ENCODE assay signal across 8 cellular contexts in the genomic region with DNA sequence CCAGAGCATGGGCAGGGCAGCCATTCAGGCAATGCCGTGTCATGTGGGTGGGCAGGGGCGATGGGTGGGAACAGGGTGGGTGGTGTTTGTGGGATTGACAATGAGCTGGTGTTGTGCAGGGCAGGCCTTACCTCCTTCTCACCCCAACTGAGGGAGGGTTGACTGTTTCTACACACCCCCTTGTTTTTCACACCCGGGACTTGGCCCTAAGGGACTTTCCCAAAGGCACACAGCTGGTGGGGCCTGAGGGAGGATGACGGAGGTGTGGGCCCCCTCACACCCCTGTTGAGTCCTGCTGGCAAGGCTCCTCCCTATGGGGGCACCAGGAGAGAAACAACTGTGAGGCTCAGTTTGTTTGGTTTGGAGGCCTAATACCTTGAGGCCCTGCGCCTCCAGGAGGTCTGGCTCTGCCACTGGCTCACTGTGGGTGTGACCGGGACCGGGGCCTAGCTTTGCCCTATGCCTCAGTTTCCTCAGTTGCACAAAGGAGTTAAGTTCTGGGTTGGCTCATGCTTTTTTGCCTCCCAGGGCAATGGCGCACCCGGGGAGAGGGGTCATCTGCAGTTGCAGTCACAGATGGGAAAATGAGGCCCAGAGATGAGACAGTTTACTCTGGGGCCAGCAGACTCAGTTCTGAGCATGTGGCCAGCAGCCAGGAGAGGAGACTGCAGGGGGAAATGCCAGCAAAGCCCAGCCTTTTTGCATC. TPM values are rescaled to one million over a fixed set of nuclear protein-coding genes. Genes with fewer than 3 reads are reported as not detected.
DNase-seq lines count a peak whose midpoint lies in the region; ATAC-seq and TF ChIP-seq lines count a peak whose summit lies in the region.

No MANE protein-coding gene starts in this region.

- H3K79me2 ChIP-seq in OCI-LY3 (ENCODE audit: low read length) = no peaks in the 10 kb centered on the region

- peak overlapping the region; percentile 30 for H3K27ac ChIP-seq in OCI-LY3 (ENCODE audit: low read length)

- peak; percentile 95 for ATAC-seq in stimulated activated naive CD8-positive, alpha-beta T cell treated with anti-CD3 and anti-CD28 coated beads, Interleukin-15, amount 100 ng/mL, for 72 hours

- H4K20me1 ChIP-seq in OCI-LY3 (ENCODE audit: insufficient read depth, low read length) = no peaks in the 10 kb centered on the region

- H3K27me3 Mint-ChIP-seq in stimulated activated naive CD8-positive, alpha-beta T cell treated with anti-CD3 and anti-CD28 coated beads, Interleukin-15, amount 100 ng/mL, for 72 hours = no peaks in the 10 kb centered on the region

- H3K36me3 ChIP-seq in OCI-LY3 (replicated peaks; ENCODE audit: low read depth, low read length) (no peaks in the 10 kb centered on the region), BE2C (no peaks in the 10 kb centered on the region)

- 0 out of 2 replicates have a peak overlapping the region, but pooled peaks have one; percentile 6 for H2AFZ ChIP-seq in OCI-LY3 (ENCODE audit: low read depth, low read length)

- H3K4me3 ChIP-seq in OCI-LY3 (ENCODE audit: low read length) (peak overlapping the region; percentile 27; the same call in 1 of the 2 replicates), BE2C (ENCODE audit: low read depth, low read length) (no peak overlapping the region)

- H3K4me1 ChIP-seq in OCI-LY3 (ENCODE audit: low read length) = peaks cover 46% of the 10 kb centered on the region
- peaks cover 6% of the 10 kb centered on the region for H3K4me1 ChIP-seq in BE2C

- peak; percentile 11 to 15 for DNase-seq in stimulated activated CD4-positive, alpha-beta T cell treated with anti-CD3 and anti-CD28 coated beads, Interleukin-12 subunit alpha, Interleukin-12 subunit beta, amount 100 ng/mL, for 24 hours (ENCODE audit: low read depth in 2 of 2)
- no peak for DNase-seq in stimulated activated CD4-positive, alpha-beta T cell treated with anti-CD3 and anti-CD28 coated beads, Interleukin-2, amount 100 ng/mL, for 48 hours
- peak; percentile 14 for DNase-seq in effector CD4-positive, alpha-beta T cell
- peak; percentile 73 to 80 for DNase-seq in stimulated activated naive CD8-positive, alpha-beta T cell treated with anti-CD3 and anti-CD28 coated beads, Interleukin-15, amount 100 ng/mL, for 72 hours
- DNase-seq in BE2C = no peak
- DNase-seq in NCI-H1417 treated with DMSO at 0.1 percent for 48 hours (lab: John Stamatoyannopoulos, UW) = no peak
- DNase-seq in MV-4-11 (lab: John Stamatoyannopoulos, UW) = no peak

- H3K27ac Mint-ChIP-seq in stimulated activated naive CD8-positive, alpha-beta T cell treated with anti-CD3 and anti-CD28 coated beads, Interleukin-15, amount 100 ng/mL, for 72 hours = peak overlapping the region; percentile 89 to 97

- H3K4me1 Mint-ChIP-seq in stimulated activated naive CD8-positive, alpha-beta T cell treated with anti-CD3 and anti-CD28 coated beads, Interleukin-15, amount 100 ng/mL, for 72 hours = peaks cover 97% of the 10 kb centered on the region

- peak overlapping the region; percentile 68 for H3K4me2 ChIP-seq in OCI-LY3 (ENCODE audit: low read length)

- TF ChIP-seq CTCF in OCI-LY3 (IDR thresholded peaks at IDR 0.05; ENCODE audit: low read depth, low read length) (peak; percentile 24; the same call in 1 of the 2 replicates), BE2C (IDR thresholded peaks at IDR 0.05; ENCODE audit: low read depth, low read length) (no peak)

- H3K9me3 Mint-ChIP-seq in stimulated activated naive CD8-positive, alpha-beta T cell treated with anti-CD3 and anti-CD28 coated beads, Interleukin-15, amount 100 ng/mL, for 72 hours = no peaks in the 10 kb centered on the region

- H3K4me3 Mint-ChIP-seq in stimulated activated naive CD8-positive, alpha-beta T cell treated with anti-CD3 and anti-CD28 coated beads, Interleukin-15, amount 100 ng/mL, for 72 hours = peak overlapping the region; percentile 7 to 73

- H3K27me3 ChIP-seq in OCI-LY3 (ENCODE audit: low read depth, low read length) = no peaks in the 10 kb centered on the region
- H3K27me3 ChIP-seq in BE2C = no peaks in the 10 kb centered on the region

- H3K9me3 ChIP-seq in OCI-LY3 (ENCODE audit: insufficient read depth, low read length) = no peaks in the 10 kb centered on the region
- no peaks in the 10 kb centered on the region for H3K9me3 ChIP-seq in BE2C

- H3K9ac ChIP-seq in OCI-LY3 (ENCODE audit: low read length) = peak overlapping the region; percentile 36; the same call in 1 of the 2 replicates

RNA-seq across cellular contexts. Expression of gene DNAH1, which starts 5.1 kb away (rescaled TPM):
- 3.7 TPM for polyA plus RNA-seq in BE2C (2012; ENCODE audit: insufficient read depth, insufficient read length, low read depth)

RNA-seq across cellular contexts. Expression of gene GLYCTK, which starts 23.4 kb away (rescaled TPM):
- 27.8 TPM for polyA plus RNA-seq in BE2C (2012; ENCODE audit: insufficient read depth, insufficient read length, low read depth)

RNA-seq across cellular contexts. Expression of gene WDR82, which starts 32.6 kb away (rescaled TPM):
- 64.6 TPM for polyA plus RNA-seq in BE2C (2012; ENCODE audit: insufficient read depth, insufficient read length, low read depth)

Comparison
In these comparisons a context has a peak if more than half of its experiments do, and no peak if none do; other contexts are left out.
1. DNase-seq: peak in stimulated activated CD4-positive, alpha-beta T cell treated with anti-CD3 and anti-CD28 coated beads, Interleukin-12 subunit alpha, Interleukin-12 subunit beta, amount 100 ng/mL, for 24 hours (2 of 2), effector CD4-positive, alpha-beta T cell (single experiment) and stimulated activated naive CD8-positive, alpha-beta T cell treated with anti-CD3 and anti-CD28 coated beads, Interleukin-15, amount 100 ng/mL, for 72 hours (2 of 2); none in stimulated activated CD4-positive, alpha-beta T cell treated with anti-CD3 and anti-CD28 coated beads, Interleukin-2, amount 100 ng/mL, for 48 hours (0 of 2), BE2C (single experiment), NCI-H1417 treated with DMSO at 0.1 percent for 48 hours (single experiment) and MV-4-11 (single experiment).